ENCODE assay signal across 1 cellular context in the genomic region with DNA sequence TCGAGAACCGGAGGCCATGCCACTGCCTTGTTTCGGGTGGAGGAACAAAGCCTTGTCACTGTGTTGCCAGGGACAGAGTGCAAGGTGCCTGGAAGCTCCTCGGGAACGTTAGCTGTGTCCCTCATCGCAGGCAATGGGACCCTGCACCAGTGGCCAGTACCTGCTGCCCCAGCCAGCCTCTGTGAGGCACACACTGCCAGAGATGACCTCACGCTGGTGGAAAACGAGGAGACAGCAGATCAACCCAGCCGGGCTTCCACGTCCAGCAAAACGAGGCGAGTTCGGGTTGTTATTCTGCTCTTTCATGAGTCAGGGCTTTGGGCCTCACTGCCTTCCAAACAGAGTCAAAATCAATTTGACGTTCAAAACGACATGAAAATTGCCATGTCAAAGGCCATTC.
TF ChIP-seq lines count a peak whose summit lies in the region.

No MANE protein-coding gene starts in this region.

TF ChIP-seq in H1, 55 proteins besides CTCF, POLR2A, EP300 and RAD21:
- TF ChIP-seq NRF1 (IDR thresholded peaks at IDR 0.05; ENCODE audit: low read depth, low read length), result no peak
- TF ChIP-seq ZNF274 (IDR thresholded peaks at IDR 0.05; ENCODE audit: borderline replicate concordance, extremely low read depth, low read length), result no peak
- TF ChIP-seq, protein P1, sequence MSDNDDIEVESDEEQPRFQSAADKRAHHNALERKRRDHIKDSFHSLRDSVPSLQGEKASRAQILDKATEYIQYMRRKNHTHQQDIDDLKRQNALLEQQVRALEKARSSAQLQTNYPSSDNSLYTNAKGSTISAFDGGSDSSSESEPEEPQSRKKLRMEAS (IDR thresholded peaks at IDR 0.05), result no peak
- no peak for TF ChIP-seq EGR1 (IDR thresholded peaks at IDR 0.05; ENCODE audit: borderline replicate concordance, low read depth, low read length)
- no peak for TF ChIP-seq CBX8 (IDR thresholded peaks at IDR 0.05; ENCODE audit: borderline replicate concordance, low read depth, low read length)
- TF ChIP-seq JUND (IDR thresholded peaks at IDR 0.05; ENCODE audit: low read length), result no peak
- TF ChIP-seq TBP (IDR thresholded peaks at IDR 0.05; ENCODE audit: low read depth, low read length), result no peak
- TF ChIP-seq CEBPB (IDR thresholded peaks at IDR 0.05; ENCODE audit: low read depth, low read length), result no peak
- TF ChIP-seq, protein P2, sequence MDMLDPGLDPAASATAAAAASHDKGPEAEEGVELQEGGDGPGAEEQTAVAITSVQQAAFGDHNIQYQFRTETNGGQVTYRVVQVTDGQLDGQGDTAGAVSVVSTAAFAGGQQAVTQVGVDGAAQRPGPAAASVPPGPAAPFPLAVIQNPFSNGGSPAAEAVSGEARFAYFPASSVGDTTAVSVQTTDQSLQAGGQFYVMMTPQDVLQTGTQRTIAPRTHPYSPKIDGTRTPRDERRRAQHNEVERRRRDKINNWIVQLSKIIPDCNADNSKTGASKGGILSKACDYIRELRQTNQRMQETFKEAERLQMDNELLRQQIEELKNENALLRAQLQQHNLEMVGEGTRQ (IDR thresholded peaks at IDR 0.05; ENCODE audit: low read length), result no peak
- no peak for TF ChIP-seq MAFK (IDR thresholded peaks at IDR 0.05; ENCODE audit: low read depth, low read length)
- TF ChIP-seq POLR2AphosphoS5 (IDR thresholded peaks at IDR 0.05; ENCODE audit: low read depth, low read length), result no peak
- no peak for TF ChIP-seq RXRA (IDR thresholded peaks at IDR 0.05; ENCODE audit: insufficient read depth, low read depth, low read length)
- no peak for TF ChIP-seq FOSL1 (IDR thresholded peaks at IDR 0.05; ENCODE audit: insufficient read depth, low read depth, low read length)
- TF ChIP-seq GABPA (IDR thresholded peaks at IDR 0.05; ENCODE audit: borderline replicate concordance, insufficient read depth, low read length), result no peak
- no peak for TF ChIP-seq SAP30 (IDR thresholded peaks at IDR 0.05; ENCODE audit: insufficient read depth, insufficient replicate concordance, low read length)
- TF ChIP-seq ASH2L (IDR thresholded peaks at IDR 0.05; ENCODE audit: low read length), result no peak
- TF ChIP-seq BCL11A (IDR thresholded peaks at IDR 0.05; ENCODE audit: low read depth in 2 of 2, low read length in 2 of 2), result no peak
- TF ChIP-seq SIN3A (conservative IDR thresholded peaks at IDR 0.05 in 1 of 2, IDR thresholded peaks at IDR 0.05 in 1 of 2; ENCODE audit: low read depth in 1 of 2, low read length in 2 of 2), result no peak
